1 cellular context compared by ENCODE assay signal in genomic region chr19:49774969-49775368, GRCh38.
TF ChIP-seq lines count a peak whose summit lies in the region.

No MANE protein-coding gene starts in this region.

TF ChIP-seq in K562, 482 proteins besides CTCF, POLR2A, EP300 and RAD21:
- TF ChIP-seq RBM25 (IDR thresholded peaks at IDR 0.05; ENCODE audit: low read depth, low read length, severe bottlenecking) (peak; percentile 77), PHF8 (IDR thresholded peaks at IDR 0.05; ENCODE audit: borderline replicate concordance, low read length) (no peak), ZNF121 (CRISPR knock-in tag; conservative IDR thresholded peaks at IDR 0.05) (peak; percentile 97)
